Comparison of ENCODE assay signal across 1 cellular context in the genomic region with DNA sequence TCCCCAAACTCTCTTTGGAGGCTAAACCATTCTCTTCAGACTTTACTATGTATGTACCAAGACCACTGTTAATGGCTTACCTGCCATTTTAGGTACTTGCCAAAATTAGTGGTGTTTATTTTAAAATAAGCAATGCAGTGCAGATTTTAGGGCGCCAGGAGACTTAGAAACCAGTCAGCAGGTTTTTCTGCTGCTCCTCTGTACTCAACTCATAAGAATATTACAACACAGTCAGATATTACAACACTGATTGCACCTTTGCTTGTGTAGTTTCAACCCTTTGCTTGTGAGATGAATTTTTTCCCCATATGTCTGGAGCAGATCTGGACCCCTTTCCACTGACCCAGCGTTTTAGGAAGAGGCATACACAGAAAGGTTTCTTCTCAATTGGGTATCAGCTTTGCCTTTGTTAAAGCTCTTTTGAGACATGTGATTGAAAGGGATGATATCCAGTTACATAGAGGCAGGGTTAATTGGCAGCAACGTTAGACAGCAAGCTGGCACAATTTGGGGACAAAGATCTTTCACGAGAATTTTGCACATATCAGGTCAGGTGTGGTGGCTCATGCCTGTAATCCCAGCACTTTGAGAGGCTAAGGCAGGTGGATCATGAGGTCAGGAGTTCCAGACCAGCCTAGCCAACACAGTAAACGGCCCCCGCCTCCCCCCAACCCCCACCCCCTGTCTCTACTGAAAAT.
A peak's percentile ranks its signal among the peaks of the same experiment; 100 is the strongest.
TF ChIP-seq lines count a peak whose summit lies in the region.

No MANE protein-coding gene starts in this region.

TF ChIP-seq in HepG2, 621 proteins besides CTCF, POLR2A, EP300 and RAD21:
- TF ChIP-seq MAFK (conservative IDR thresholded peaks at IDR 0.05 in 1 of 2, IDR thresholded peaks at IDR 0.05 in 1 of 2; ENCODE audit: low read length in 2 of 2) (0 out of 4 replicates have a peak, but pooled peaks of 1 of the 2 experiments have one; percentile 12), NR2F6 (IDR thresholded peaks at IDR 0.05) (no peak), NR2F6 (CRISPR knock-in tag; IDR thresholded peaks at IDR 0.05) (no peak), CEBPB (IDR thresholded peaks at IDR 0.05; ENCODE audit: borderline replicate concordance, low read depth, low read length) (peak; percentile 57; the same call in 1 of the 2 replicates)
